In genomic region chr12:127239781-127240180, GRCh38 we compare ENCODE assay signal across 20 cellular contexts.
DNase-seq lines count a peak whose midpoint lies in the region; ATAC-seq and TF ChIP-seq lines count a peak whose summit lies in the region.
"Had no signal": no experiment of that assay in that cellular context is flagged by ENCODE, and none has a peak within 500 bp of the region (broad histone marks: within the 10 kb centered on the region; RNA-seq: fewer than 3 reads in every experiment).

No MANE protein-coding gene starts in this region.

- DNase-seq in HCEC 1CT (peak; percentile 59), RPMI7951 (ENCODE audit: low read depth) (peak; percentile 53), fibroblast of mammary gland (ENCODE audit: low read depth) (peak; percentile 63), sciatic nerve (ENCODE audit: low spot score) (no peak), erythroblast (lab: John Stamatoyannopoulos, UW) (no peak), Kasumi-1 (lab: John Stamatoyannopoulos, UW) (no peak)
- DNase-seq in stimulated activated CD4-positive, alpha-beta T cell treated with anti-CD3 and anti-CD28 coated beads, Interleukin-2, amount 100 ng/mL, for 24 hours: no peak
- DNase-seq: BE2C, DMS79 treated with DMSO at 0.1 percent for 48 hours, GM23248, H9, NCI-H1417, NCI-H1694 treated with DMSO at 0.1 percent for 48 hours, NCI-H446, NCI-H526, Right ventricle myocardium superior, SW 1271 had no signal

- TF ChIP-seq POLR2A in erythroblast (IDR thresholded peaks at IDR 0.05; ENCODE audit: low read length): no peak

- intact Hi-C loops in sciatic nerve (cut with DNase I): no loop called here

- TF ChIP-seq CTCF in fibroblast of mammary gland (conservative IDR thresholded peaks at IDR 0.05; ENCODE audit: control insufficient read depth, insufficient read depth, low read depth, low read length): no peak

- H3K4me3 ChIP-seq in fibroblast of mammary gland (ENCODE audit: control insufficient read depth, low read depth, low read length): no peak overlapping the region
- H3K4me3 ChIP-seq: A549, GM12878, GM23248, SK-N-MC had no signal

- peak; percentile 56 for ATAC-seq in sciatic nerve
- ATAC-seq: A549, GM12878 had no signal

Comparison
In these comparisons a context has a peak if more than half of its experiments do, and no peak if none do; other contexts are left out.
1. DNase-seq: peak in HCEC 1CT (single experiment), RPMI7951 (single experiment) and fibroblast of mammary gland (single experiment); none in sciatic nerve (single experiment), stimulated activated CD4-positive, alpha-beta T cell treated with anti-CD3 and anti-CD28 coated beads, Interleukin-2, amount 100 ng/mL, for 24 hours (0 of 2), erythroblast (0 of 2) and Kasumi-1 (0 of 2).